22 cellular contexts compared by ENCODE assay signal in the genomic region with DNA sequence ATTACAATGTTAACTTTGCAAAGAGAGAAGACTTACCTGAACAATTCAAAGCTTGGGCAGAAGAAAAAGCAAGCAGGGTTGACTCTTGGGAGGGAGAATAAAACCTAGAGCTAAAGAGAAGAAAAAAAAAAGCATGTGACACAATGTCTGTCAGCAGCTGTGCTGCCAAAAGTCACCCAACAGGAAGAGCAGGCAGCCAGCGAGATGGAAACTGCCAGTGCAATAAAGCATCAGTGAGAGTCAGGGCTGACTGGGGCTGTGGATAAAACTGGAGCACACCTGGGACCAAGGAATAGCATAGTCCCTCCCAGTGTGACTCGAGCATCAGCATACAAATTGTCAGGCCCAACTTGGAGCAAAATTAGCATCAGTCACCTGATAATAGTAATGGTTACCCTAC.
DNase-seq lines count a peak whose midpoint lies in the region; ATAC-seq, FAIRE-seq and TF ChIP-seq lines count a peak whose summit lies in the region.
"Had no signal": no experiment of that assay in that cellular context is flagged by ENCODE, and none has a peak within 500 bp of the region (broad histone marks: within the 10 kb centered on the region; RNA-seq: fewer than 3 reads in every experiment).

No MANE protein-coding gene starts in this region.

- FAIRE-seq in small intestine (lab: Jason Lieb, UNC), result no peak

- no peak overlapping the region for H3K27ac ChIP-seq in small intestine (ENCODE audit: low read depth in 1 of 2, low read length in 1 of 2)

- 8 to 36% (median 9%) methylated on average over 2 of the region's 2 CpGs for WGBS in small intestine, 3 donors

- DNase-seq in HPDE6-E6E7 (ENCODE audit: extremely low spot score) (peak; percentile 33), NCI-H510A (lab: John Stamatoyannopoulos, UW) (peak; percentile 58), glutamatergic neuron (no peak), small intestine (peak; percentile 9)
- DNase-seq: activated CD8-positive, alpha-beta T cell treated with anti-CD3 and anti-CD28 coated beads for 36 hours; activated naive CD4-positive, alpha-beta T cell; activated T-cell treated with anti-CD3 and anti-CD28 coated beads, Interleukin-2, amount 50 U/mL, for 1 hour; cerebellar nuclear complex; effector CD8-positive, alpha-beta T cell; esophagus squamous epithelium; H9; MG63; nephron progenitor cell; RPMI8226; stimulated activated CD4-positive, alpha-beta T cell treated with anti-CD3 and anti-CD28 coated beads, Interleukin-1b, Interleukin-23, amount 100 ng/mL, for 48 hours; stimulated activated naive CD4-positive, alpha-beta T cell; T-helper 9 cell had no signal

- peaks cover 41% of the 10 kb centered on the region for H3K4me1 Mint-ChIP-seq in glutamatergic neuron (ENCODE audit: low read depth, unreplicated experiment)

- H3K27me3 Mint-ChIP-seq in glutamatergic neuron (ENCODE audit: unreplicated experiment), result peaks cover 3% of the 10 kb centered on the region

- H3K9me3 ChIP-seq in small intestine (ENCODE audit: control insufficient read depth, low read depth), result no peaks in the 10 kb centered on the region
- H3K9me3 ChIP-seq: esophagus squamous epithelium, MG63 had no signal

- H3K27ac Mint-ChIP-seq in glutamatergic neuron (ENCODE audit: unreplicated experiment), result peak overlapping the region; percentile 26
- H3K27ac Mint-ChIP-seq: activated CD8-positive, alpha-beta T cell treated with anti-CD3 and anti-CD28 coated beads for 36 hours; mesothelial cell of epicardium had no signal

- no peak for ATAC-seq in HG03280 (IDR thresholded peaks at IDR 0.05; ENCODE audit: unreplicated experiment)
- ATAC-seq in GM18868 (IDR thresholded peaks at IDR 0.05; ENCODE audit: unreplicated experiment), result no peak
- no peak for ATAC-seq in HG03108 (IDR thresholded peaks at IDR 0.05; ENCODE audit: unreplicated experiment)
- ATAC-seq: activated CD8-positive, alpha-beta T cell treated with anti-CD3 and anti-CD28 coated beads for 36 hours; left lobe of liver had no signal

- no peaks in the 10 kb centered on the region for H3K4me1 ChIP-seq in small intestine (ENCODE audit: control insufficient read depth in 2 of 2, insufficient read depth in 1 of 2, low read depth in 1 of 2, low read length in 1 of 2)

- no peaks in the 10 kb centered on the region for H3K27me3 ChIP-seq in small intestine (ENCODE audit: control insufficient read depth in 2 of 2, insufficient read depth in 2 of 2, low read length in 2 of 2)
- H3K27me3 ChIP-seq: esophagus squamous epithelium, MG63 had no signal

- no peaks in the 10 kb centered on the region for H3K9me3 Mint-ChIP-seq in glutamatergic neuron (ENCODE audit: unreplicated experiment)
- H3K9me3 Mint-ChIP-seq: activated CD8-positive, alpha-beta T cell treated with anti-CD3 and anti-CD28 coated beads for 36 hours; mesothelial cell of epicardium had no signal

- H3K36me3 Mint-ChIP-seq in glutamatergic neuron (ENCODE audit: unreplicated experiment), result peaks cover 3% of the 10 kb centered on the region
- H3K36me3 Mint-ChIP-seq: mesothelial cell of epicardium had no signal

- no peak overlapping the region for H3K4me3 ChIP-seq in small intestine (ENCODE audit: low read depth in 1 of 2, low read length in 2 of 2)
- H3K4me3 ChIP-seq: esophagus squamous epithelium, MG63 had no signal

- TF ChIP-seq CTCF in glutamatergic neuron (IDR thresholded peaks at IDR 0.05; ENCODE audit: partially characterized antibody, unreplicated experiment), result no peak

- H3K36me3 ChIP-seq in small intestine (ENCODE audit: control insufficient read depth in 2 of 2, insufficient read depth in 2 of 2, low read length in 2 of 2), result no peaks in the 10 kb centered on the region
- H3K36me3 ChIP-seq: esophagus squamous epithelium, MG63 had no signal

- H3K4me3 Mint-ChIP-seq in glutamatergic neuron (ENCODE audit: unreplicated experiment), result peak overlapping the region; percentile 5
- H3K4me3 Mint-ChIP-seq: activated CD8-positive, alpha-beta T cell treated with anti-CD3 and anti-CD28 coated beads for 36 hours; H9; mesothelial cell of epicardium; nephron progenitor cell had no signal
